8 cellular contexts compared by ENCODE assay signal in genomic region chr9:95509851-95510529, GRCh38. TPM values are rescaled to one million over a fixed set of nuclear protein-coding genes. Genes with fewer than 3 reads are reported as not detected.
DNase-seq lines count a peak whose midpoint lies in the region; ATAC-seq and TF ChIP-seq lines count a peak whose summit lies in the region.

No MANE protein-coding gene starts in this region.

- no peak for TF ChIP-seq CTCF in HFF-Myc (IDR thresholded peaks at IDR 0.05; ENCODE audit: low read depth, low read length, missing control alignments)

- peak overlapping the region; percentile 91 for H3K9ac ChIP-seq in BLaER1

- DNase-seq in HFF-Myc (ENCODE audit: extremely low read depth, low read depth) (no peak), NCI-H1048 (lab: John Stamatoyannopoulos, UW) (no peak), T-helper 9 cell (no peak)
- DNase-seq in activated naive CD8-positive, alpha-beta T cell treated with anti-CD3 and anti-CD28 coated beads for 36 hours, result peak; percentile 4

- peaks cover 47% of the 10 kb centered on the region for H3K4me1 ChIP-seq in BLaER1

- H3K4me2 ChIP-seq in BLaER1, result peak overlapping the region; percentile 89

- H3K27me3 Mint-ChIP-seq in activated naive CD8-positive, alpha-beta T cell treated with anti-CD3 and anti-CD28 coated beads for 36 hours, result peaks cover 13% of the 10 kb centered on the region
- H3K27me3 Mint-ChIP-seq in stimulated activated memory B cell treated with anti-CD40 and anti-IgM and Interleukin-4, amounts not matched to agents 10 μg/mL and 1 μg/mL and 100 μg/mL, for 72 hours, result peaks cover 74% of the 10 kb centered on the region

- no peaks in the 10 kb centered on the region for H3K36me3 ChIP-seq in BLaER1

- peak overlapping the region; percentile 88 for H3K4me3 Mint-ChIP-seq in activated naive CD8-positive, alpha-beta T cell treated with anti-CD3 and anti-CD28 coated beads for 36 hours
- H3K4me3 Mint-ChIP-seq in stimulated activated memory B cell treated with anti-CD40 and anti-IgM and Interleukin-4, amounts not matched to agents 10 μg/mL and 1 μg/mL and 100 μg/mL, for 72 hours, result peak overlapping the region; percentile 84

- peak overlapping the region; percentile 96 for H3K27ac ChIP-seq in BLaER1

- H3K4me1 Mint-ChIP-seq in activated naive CD8-positive, alpha-beta T cell treated with anti-CD3 and anti-CD28 coated beads for 36 hours, result peaks cover 35% of the 10 kb centered on the region
- H3K4me1 Mint-ChIP-seq in stimulated activated memory B cell treated with anti-CD40 and anti-IgM and Interleukin-4, amounts not matched to agents 10 μg/mL and 1 μg/mL and 100 μg/mL, for 72 hours, result peaks cover 42% of the 10 kb centered on the region

- H3K9me3 ChIP-seq in BLaER1 (no peaks in the 10 kb centered on the region), iPS-18c (ENCODE audit: control insufficient read depth, insufficient read depth, low read length) (peaks cover 2% of the 10 kb centered on the region)

- ATAC-seq in stimulated activated memory B cell treated with anti-CD40 and anti-IgM and Interleukin-4, amounts not matched to agents 10 μg/mL and 1 μg/mL and 100 μg/mL, for 72 hours, result no peak
- no peak for ATAC-seq in HG02571 (IDR thresholded peaks at IDR 0.05; ENCODE audit: unreplicated experiment)

- peak overlapping the region; percentile 81 for H3K27ac Mint-ChIP-seq in activated naive CD8-positive, alpha-beta T cell treated with anti-CD3 and anti-CD28 coated beads for 36 hours
- H3K27ac Mint-ChIP-seq in stimulated activated memory B cell treated with anti-CD40 and anti-IgM and Interleukin-4, amounts not matched to agents 10 μg/mL and 1 μg/mL and 100 μg/mL, for 72 hours, result peak overlapping the region; percentile 48

- H3K4me3 ChIP-seq in BLaER1, result peak overlapping the region; percentile 90
- peak overlapping the region; percentile 62 for H3K4me3 ChIP-seq in HFF-Myc (replicated peaks; ENCODE audit: low read depth, low read length)
- peak overlapping the region; percentile 82 for H3K4me3 ChIP-seq in iPS-18c (ENCODE audit: insufficient read depth, low read depth, low read length)

- H3K36me3 Mint-ChIP-seq in activated naive CD8-positive, alpha-beta T cell treated with anti-CD3 and anti-CD28 coated beads for 36 hours, result peaks cover 20% of the 10 kb centered on the region
- no peaks in the 10 kb centered on the region for H3K36me3 Mint-ChIP-seq in stimulated activated memory B cell treated with anti-CD40 and anti-IgM and Interleukin-4, amounts not matched to agents 10 μg/mL and 1 μg/mL and 100 μg/mL, for 72 hours

- no peaks in the 10 kb centered on the region for H3K9me3 Mint-ChIP-seq in activated naive CD8-positive, alpha-beta T cell treated with anti-CD3 and anti-CD28 coated beads for 36 hours
- peaks cover 3% of the 10 kb centered on the region for H3K9me3 Mint-ChIP-seq in stimulated activated memory B cell treated with anti-CD40 and anti-IgM and Interleukin-4, amounts not matched to agents 10 μg/mL and 1 μg/mL and 100 μg/mL, for 72 hours

- peaks cover 6% of the 10 kb centered on the region for H4K20me1 ChIP-seq in BLaER1

- peaks cover 59% of the 10 kb centered on the region for H3K27me3 ChIP-seq in BLaER1

RNA-seq across cellular contexts. Expression of gene PTCH1, which starts 6.8 kb away (rescaled TPM):
- 1 to 10 TPM; 4.8 to 6.1 TPM for total RNA-seq in activated naive CD8-positive, alpha-beta T cell treated with anti-CD3 and anti-CD28 coated beads for 36 hours
